ENCODE assay signal across 31 cellular contexts in the genomic region with DNA sequence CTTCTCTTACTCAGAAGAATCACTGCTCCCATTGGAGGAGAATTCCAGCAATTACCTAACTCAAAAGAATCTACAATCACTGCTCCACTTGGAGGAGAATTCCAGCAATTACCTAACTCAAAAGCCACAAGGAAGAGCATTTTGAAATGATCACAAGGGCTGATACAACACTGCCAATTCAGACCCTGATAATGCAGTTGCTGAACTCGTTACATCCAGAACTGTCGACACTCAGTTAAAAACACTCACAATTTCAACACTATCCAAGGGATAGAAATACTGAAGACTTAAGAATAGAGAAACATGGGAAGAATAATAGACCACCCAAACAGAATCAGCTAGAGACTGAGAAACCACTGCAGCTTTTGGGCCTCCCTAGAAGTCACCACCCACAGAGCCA. TPM values are rescaled to one million over a fixed set of nuclear protein-coding genes. Genes with fewer than 3 reads are reported as not detected.
"Had no signal": no experiment of that assay in that cellular context is flagged by ENCODE, and none has a peak within 500 bp of the region (broad histone marks: within the 10 kb centered on the region; RNA-seq: fewer than 3 reads in every experiment).

No MANE protein-coding gene starts in this region.

- H3K4me3 Mint-ChIP-seq: activated B cell treated with CpG ODN at 0.5 μM for 24 hours; activated CD4-positive, alpha-beta memory T cell treated with anti-CD3 and anti-CD28 coated beads for 36 hours; activated naive CD4-positive, alpha-beta T cell treated with anti-CD3 and anti-CD28 coated beads for 36 hours; activated T-cell treated with anti-CD3 and anti-CD28 coated beads, Interleukin-2, amount 50 U/mL, for 4 hours; activated T-helper 1 cell treated with anti-CD3 and anti-CD28 coated beads, Interleukin-12 subunit alpha, Interleukin-12 subunit beta, Interleukin-2, Interleukin-4 antibody, amounts not matched to agents 30 ng/mL and 10 ng/mL and 1 ng/mL, durations not matched to agents 14 hours and 24 hours and 36 hours; brain; T-helper 1 cell treated with Interleukin-12 subunit alpha and Interleukin-12 subunit beta and Interleukin-4 antibody, amounts not matched to agents 30 μg/mL and 1 μg/mL, for 36 hours had no signal

- H3K27ac Mint-ChIP-seq: activated B cell treated with CpG ODN at 0.5 μM for 24 hours; activated CD4-positive, alpha-beta memory T cell treated with anti-CD3 and anti-CD28 coated beads for 36 hours; activated naive CD4-positive, alpha-beta T cell treated with anti-CD3 and anti-CD28 coated beads for 36 hours; activated naive CD4-positive, alpha-beta T cell treated with anti-CD3 and anti-CD28 coated beads, Interleukin-2, amount 50 U/mL, for 72 hours; activated T-helper 1 cell treated with anti-CD3 and anti-CD28 coated beads, Interleukin-12 subunit alpha, Interleukin-12 subunit beta, Interleukin-2, Interleukin-4 antibody, amounts not matched to agents 30 ng/mL and 10 ng/mL and 1 ng/mL, durations not matched to agents 14 hours and 24 hours and 36 hours; T-helper 1 cell treated with Interleukin-12 subunit alpha and Interleukin-12 subunit beta and Interleukin-4 antibody, amounts not matched to agents 30 μg/mL and 1 μg/mL, for 36 hours had no signal

- ATAC-seq: activated naive CD4-positive, alpha-beta T cell treated with anti-CD3 and anti-CD28 coated beads, Interleukin-2, amount 50 U/mL, for 72 hours; activated T-cell treated with anti-CD3 and anti-CD28 coated beads, Interleukin-2, amount 50 U/mL, for 4 hours; K562; PC-3 had no signal

- H3K36me3 Mint-ChIP-seq: activated CD4-positive, alpha-beta memory T cell treated with anti-CD3 and anti-CD28 coated beads for 36 hours; activated naive CD4-positive, alpha-beta T cell treated with anti-CD3 and anti-CD28 coated beads, Interleukin-2, amount 50 U/mL, for 72 hours; brain had no signal

- H3K27me3 ChIP-seq: adrenal gland, Peyer's patch had no signal

- H3K36me3 ChIP-seq: adrenal gland, Peyer's patch had no signal

- H3K9me3 ChIP-seq: adrenal gland, Peyer's patch had no signal

- H3K27ac ChIP-seq: adrenal gland, Peyer's patch, VCaP had no signal

- H3K4me1 Mint-ChIP-seq: activated B cell treated with CpG ODN at 0.5 μM for 24 hours had no signal

- H3K4me1 ChIP-seq: adrenal gland, Peyer's patch had no signal

- H3K4me3 ChIP-seq: adrenal gland, K562, Peyer's patch had no signal

- DNase-seq: activated B cell treated with CpG ODN at 0.5 μM for 24 hours; activated CD4-positive, alpha-beta memory T cell treated with anti-CD3 and anti-CD28 coated beads for 36 hours; activated CD4-positive, alpha-beta T cell treated with anti-CD3 and anti-CD28 coated beads for 4 hours; activated CD4-positive, alpha-beta T cell treated with anti-CD3 and anti-CD28 coated beads, Interleukin-2, amount 50 U/mL, for 1 hour; activated CD4-positive, CD25-positive, alpha-beta regulatory T cell treated with anti-CD3 and anti-CD28 coated beads, Interleukin-2, amount 50 U/mL, for 72 hours; activated CD8-positive, alpha-beta memory T cell treated with anti-CD3 and anti-CD28 coated beads, Interleukin-2, amount 50 U/mL, for 4 hours; activated gamma-delta T cell treated with Interleukin-2 at 50 U/mL for 16 hours; activated naive CD4-positive, alpha-beta T cell treated with anti-CD3 and anti-CD28 coated beads for 36 hours; activated T-cell treated with anti-CD3 and anti-CD28 coated beads for 4 hours; activated T-cell treated with anti-CD3 and anti-CD28 coated beads, Interleukin-2, amount 50 U/mL, for 4 hours; adrenal gland; anterior cingulate cortex; IMR-90; NCI-H1105; NCI-H1417 treated with DMSO at 0.1 percent for 48 hours; NCI-H1694; NCI-H1930; NCI-H2081 treated with DMSO at 0.1 percent for 48 hours; NCI-H345; NCI-H524 treated with DMSO at 0.1 percent for 48 hours; PC-3; Peyer's patch; RPMI8226; SHP77 treated with DMSO at 0.1 percent for 48 hours had no signal

- H3K9me3 Mint-ChIP-seq: activated B cell treated with CpG ODN at 0.5 μM for 24 hours; activated CD4-positive, alpha-beta memory T cell treated with anti-CD3 and anti-CD28 coated beads for 36 hours; activated naive CD4-positive, alpha-beta T cell treated with anti-CD3 and anti-CD28 coated beads for 36 hours; activated naive CD4-positive, alpha-beta T cell treated with anti-CD3 and anti-CD28 coated beads, Interleukin-2, amount 50 U/mL, for 72 hours; activated T-cell treated with anti-CD3 and anti-CD28 coated beads, Interleukin-2, amount 50 U/mL, for 4 hours; activated T-helper 1 cell treated with anti-CD3 and anti-CD28 coated beads, Interleukin-12 subunit alpha, Interleukin-12 subunit beta, Interleukin-2, Interleukin-4 antibody, amounts not matched to agents 30 ng/mL and 10 ng/mL and 1 ng/mL, durations not matched to agents 14 hours and 24 hours and 36 hours; T-helper 1 cell treated with Interleukin-12 subunit alpha and Interleukin-12 subunit beta and Interleukin-4 antibody, amounts not matched to agents 30 μg/mL and 1 μg/mL, for 36 hours had no signal

RNA-seq across cellular contexts. Expression of a gene that starts 27.8 kb away (rescaled TPM):
- total RNA-seq: NCI-H460 had no signal
- polyA plus RNA-seq: K562 had no signal
